21 cellular contexts compared by ENCODE assay signal in the genomic region with DNA sequence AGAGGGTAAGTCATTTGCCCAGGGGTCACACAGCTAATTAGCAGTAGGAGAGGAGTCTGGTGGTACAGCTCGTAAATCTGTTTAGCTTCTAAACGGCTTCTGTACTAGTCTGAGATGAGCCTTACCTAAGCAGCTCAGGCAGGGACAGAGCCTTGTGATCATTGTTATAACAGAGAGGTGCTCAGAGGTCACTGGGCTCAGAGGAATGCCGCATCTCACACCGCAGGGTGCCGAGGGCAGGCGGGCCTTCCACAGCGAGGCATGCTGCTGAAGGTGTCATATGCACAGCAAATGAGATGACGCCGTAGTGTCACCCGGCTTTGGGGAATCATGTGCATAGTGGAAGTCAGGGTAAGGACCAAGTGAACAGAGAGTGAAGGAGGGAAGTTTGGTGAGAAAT.
"Had no signal": no experiment of that assay in that cellular context is flagged by ENCODE, and none has a peak within 500 bp of the region (broad histone marks: within the 10 kb centered on the region; RNA-seq: fewer than 3 reads in every experiment).

No MANE protein-coding gene starts in this region.

- H3K9me3 ChIP-seq: stomach, transverse colon, uterus had no signal

- H3K27me3 Mint-ChIP-seq: activated CD4-positive, alpha-beta memory T cell treated with anti-CD3 and anti-CD28 coated beads, Interleukin-2, amount 10 ng/mL, durations not matched to agents 7 days and 5 days; activated CD4-positive, alpha-beta T cell treated with anti-CD3 and anti-CD28 coated beads, Interleukin-2, amount 10 ng/mL, durations not matched to agents 24 days and 14 days; activated naive CD4-positive, alpha-beta T cell treated with anti-CD3 and anti-CD28 coated beads, Interleukin-2, amount 10 ng/mL, durations not matched to agents 7 days and 5 days; activated naive CD8-positive, alpha-beta T cell treated with anti-CD3 and anti-CD28 coated beads, Interleukin-2, amount 50 U/mL, for 24 hours had no signal

- H3K27me3 ChIP-seq: foreskin keratinocyte, stomach, transverse colon, uterus had no signal

- H3K4me3 Mint-ChIP-seq: activated CD4-positive, alpha-beta memory T cell treated with anti-CD3 and anti-CD28 coated beads, Interleukin-2, amount 10 ng/mL, durations not matched to agents 7 days and 5 days; activated CD4-positive, alpha-beta T cell treated with anti-CD3 and anti-CD28 coated beads, Interleukin-2, amount 10 ng/mL, durations not matched to agents 24 days and 14 days; activated naive CD4-positive, alpha-beta T cell treated with anti-CD3 and anti-CD28 coated beads, Interleukin-2, amount 10 ng/mL, durations not matched to agents 7 days and 5 days; activated naive CD8-positive, alpha-beta T cell treated with anti-CD3 and anti-CD28 coated beads, Interleukin-2, amount 50 U/mL, for 24 hours; nephron; stimulated activated effector memory CD8-positive, alpha-beta T cell treated with anti-CD3 and anti-CD28 coated beads, Interleukin-12 subunit alpha, Interleukin-12 subunit beta, amount 100 ng/mL, for 72 hours had no signal

- H3K27ac ChIP-seq: foreskin keratinocyte, stomach, transverse colon, uterus had no signal

- H3K4me1 Mint-ChIP-seq: activated CD4-positive, alpha-beta T cell treated with anti-CD3 and anti-CD28 coated beads, Interleukin-2, amount 10 ng/mL, durations not matched to agents 24 days and 14 days; activated naive CD4-positive, alpha-beta T cell treated with anti-CD3 and anti-CD28 coated beads, Interleukin-2, amount 10 ng/mL, durations not matched to agents 7 days and 5 days; activated naive CD8-positive, alpha-beta T cell treated with anti-CD3 and anti-CD28 coated beads, Interleukin-2, amount 50 U/mL, for 24 hours had no signal

- DNase-seq: activated CD4-positive, alpha-beta memory T cell treated with anti-CD3 and anti-CD28 coated beads, Interleukin-2, amount 10 ng/mL, durations not matched to agents 7 days and 5 days; activated CD4-positive, alpha-beta T cell treated with anti-CD3 and anti-CD28 coated beads, Interleukin-2, amount 10 ng/mL, durations not matched to agents 24 days and 14 days; activated effector memory CD4-positive, alpha-beta T cell treated with anti-CD3 and anti-CD28 coated beads, Interleukin-2, amount 50 U/mL, for 16 hours; activated naive CD4-positive, alpha-beta T cell treated with anti-CD3 and anti-CD28 coated beads, Interleukin-2, amount 10 ng/mL, durations not matched to agents 7 days and 5 days; activated naive CD8-positive, alpha-beta T cell treated with anti-CD3 and anti-CD28 coated beads, Interleukin-2, amount 50 U/mL, for 24 hours; activated T-cell treated with anti-CD3 and anti-CD28 coated beads for 4 hours; effector CD4-positive, alpha-beta T cell; erythroblast; foreskin keratinocyte; left cardiac atrium; occipital lobe; posterior cingulate gyrus; small intestine; stimulated activated CD4-positive, alpha-beta T cell treated with anti-CD3 and anti-CD28 coated beads, Interleukin-2, amount 100 ng/mL, for 24 hours; stomach; transverse colon; uterus had no signal

- H3K9me3 Mint-ChIP-seq: activated CD4-positive, alpha-beta memory T cell treated with anti-CD3 and anti-CD28 coated beads, Interleukin-2, amount 10 ng/mL, durations not matched to agents 7 days and 5 days; activated naive CD4-positive, alpha-beta T cell treated with anti-CD3 and anti-CD28 coated beads, Interleukin-2, amount 10 ng/mL, durations not matched to agents 7 days and 5 days; stimulated activated effector memory CD8-positive, alpha-beta T cell treated with anti-CD3 and anti-CD28 coated beads, Interleukin-12 subunit alpha, Interleukin-12 subunit beta, amount 100 ng/mL, for 72 hours had no signal

- H3K4me1 ChIP-seq: foreskin keratinocyte, stomach, transverse colon, uterus had no signal

- H3K27ac Mint-ChIP-seq: activated CD4-positive, alpha-beta memory T cell treated with anti-CD3 and anti-CD28 coated beads, Interleukin-2, amount 10 ng/mL, durations not matched to agents 7 days and 5 days; activated CD4-positive, alpha-beta T cell treated with anti-CD3 and anti-CD28 coated beads, Interleukin-2, amount 10 ng/mL, durations not matched to agents 24 days and 14 days; activated naive CD4-positive, alpha-beta T cell treated with anti-CD3 and anti-CD28 coated beads, Interleukin-2, amount 10 ng/mL, durations not matched to agents 7 days and 5 days; activated naive CD8-positive, alpha-beta T cell treated with anti-CD3 and anti-CD28 coated beads, Interleukin-2, amount 50 U/mL, for 24 hours; nephron; stimulated activated effector memory CD8-positive, alpha-beta T cell treated with anti-CD3 and anti-CD28 coated beads, Interleukin-12 subunit alpha, Interleukin-12 subunit beta, amount 100 ng/mL, for 72 hours had no signal

- H3K36me3 Mint-ChIP-seq: activated naive CD4-positive, alpha-beta T cell treated with anti-CD3 and anti-CD28 coated beads, Interleukin-2, amount 10 ng/mL, durations not matched to agents 7 days and 5 days; stimulated activated effector memory CD8-positive, alpha-beta T cell treated with anti-CD3 and anti-CD28 coated beads, Interleukin-12 subunit alpha, Interleukin-12 subunit beta, amount 100 ng/mL, for 72 hours had no signal

- ATAC-seq: activated CD4-positive, CD25-positive, alpha-beta regulatory T cell treated with anti-CD3 and anti-CD28 coated beads, Interleukin-2, amount 50 U/mL, for 24 hours; activated naive CD8-positive, alpha-beta T cell treated with anti-CD3 and anti-CD28 coated beads, Interleukin-2, amount 50 U/mL, for 24 hours; foreskin keratinocyte; left cardiac atrium; sciatic nerve; stimulated activated effector memory CD8-positive, alpha-beta T cell treated with anti-CD3 and anti-CD28 coated beads, Interleukin-12 subunit alpha, Interleukin-12 subunit beta, amount 100 ng/mL, for 72 hours had no signal
